ENCODE assay signal across 8 cellular contexts in the genomic region with DNA sequence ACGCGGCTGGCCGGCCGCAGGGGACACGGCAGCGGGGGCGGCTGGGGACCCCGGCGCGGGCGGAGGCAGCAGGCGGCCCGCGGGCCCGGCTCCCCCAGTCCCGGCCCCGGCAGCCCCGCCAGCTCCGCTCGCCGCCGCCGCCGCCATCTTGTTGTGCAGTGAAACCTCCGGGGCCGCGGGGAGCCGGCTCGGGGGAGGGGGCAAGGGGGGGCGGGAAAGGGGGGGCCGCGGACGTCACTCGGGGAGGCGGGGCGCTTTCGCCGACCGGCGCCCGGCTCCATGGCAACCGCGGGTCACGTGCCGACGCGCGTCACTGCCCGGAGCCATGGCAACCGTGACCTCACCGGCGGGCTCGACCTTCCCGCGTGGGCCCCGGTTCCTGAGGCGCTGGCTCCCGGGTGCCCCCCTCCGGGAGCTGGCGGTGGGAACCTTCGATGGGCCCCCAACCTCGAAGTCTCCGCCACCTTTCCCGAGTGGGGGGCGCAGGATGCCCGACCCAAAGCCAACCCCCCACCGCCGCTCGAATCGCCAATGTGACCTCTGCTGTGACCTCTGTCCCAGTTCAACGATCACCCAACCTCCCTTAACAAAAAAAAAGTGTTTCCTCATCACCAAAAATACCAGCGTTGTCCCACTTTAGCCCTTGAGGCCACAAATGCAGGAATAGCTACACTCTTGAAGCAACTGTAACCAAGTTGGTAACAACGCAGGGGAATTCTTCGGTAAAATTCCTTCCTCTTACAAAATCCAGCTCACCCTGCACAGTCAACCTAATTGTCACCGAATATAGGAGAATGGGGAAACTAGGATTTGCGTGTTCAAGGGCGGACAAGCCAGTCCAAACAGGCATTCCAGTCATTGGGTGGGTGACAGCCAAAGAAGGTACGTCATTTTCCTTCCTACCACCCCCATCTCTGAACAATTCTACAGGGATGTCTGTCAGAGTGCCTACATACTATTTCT. TPM values are rescaled to one million over a fixed set of nuclear protein-coding genes. Genes with fewer than 3 reads are reported as not detected.
DNase-seq lines count a peak whose midpoint lies in the region; ATAC-seq and TF ChIP-seq lines count a peak whose summit lies in the region.

A gene (minus strand): TSS at position 160 of the 963 bp plus-strand sequence. CDS start 13 bp downstream, at position 147.

- H3K4me3 ChIP-seq in astrocyte of the cerebellum (ENCODE audit: low read depth, low read length) (peak within 1 kb of the TSS; percentile 90), hepatocyte (peak within 1 kb of the TSS; percentile 91), retinal pigment epithelial cell (ENCODE audit: low read length) (peak within 1 kb of the TSS; percentile 83)

- peaks cover 25% of the 10 kb centered on the region for H4K20me1 ChIP-seq in hepatocyte (ENCODE audit: insufficient read depth, poor library complexity, severe bottlenecking)

- H3K36me3 ChIP-seq in hepatocyte (replicated peaks; ENCODE audit: insufficient read depth, low read depth): no peaks in the 10 kb centered on the region

- peak within 1 kb of the TSS; percentile 83 for H3K4me2 ChIP-seq in hepatocyte

- peaks cover 45% of the 10 kb centered on the region for H3K79me2 ChIP-seq in hepatocyte

- H3K27me3 ChIP-seq in hepatocyte: no peaks in the 10 kb centered on the region

- 9% methylated on average over 27 of the region's 78 CpGs for WGBS in hepatocyte (ENCODE audit: low lambda C conversion rate, missing lambda C conversion rate)

- peak; percentile 58 for TF ChIP-seq CTCF in astrocyte of the cerebellum (IDR thresholded peaks at IDR 0.05; ENCODE audit: low read depth, low read length, missing control alignments)
- TF ChIP-seq CTCF in hepatocyte (IDR thresholded peaks at IDR 0.05; ENCODE audit: poor library complexity): peak; percentile 46
- peak; percentile 45 for TF ChIP-seq CTCF in retinal pigment epithelial cell (conservative IDR thresholded peaks at IDR 0.05; ENCODE audit: low read depth, low read length)

- peak; percentile 71 for TF ChIP-seq POLR2A in GM15510 (IDR thresholded peaks at IDR 0.05; ENCODE audit: borderline replicate concordance, extremely low read depth, insufficient read length)

- in situ Hi-C loops in astrocyte of the cerebellum (cut with HindIII; ENCODE audit: low sequenced_read_pairs): loop anchor here (25.0 kb wide), 1 partner anchor 211 kb away; no protein-coding TSS in a partner anchor

- peak within 1 kb of the TSS; percentile 80 for H2AFZ ChIP-seq in hepatocyte

- H3K9me3 ChIP-seq in hepatocyte (ENCODE audit: low read depth): no peaks in the 10 kb centered on the region

- peak within 1 kb of the TSS; percentile 95 for H3K27ac ChIP-seq in hepatocyte

- H3K9me2 ChIP-seq in hepatocyte (replicated peaks; ENCODE audit: insufficient read depth): no peaks in the 10 kb centered on the region

- DNase-seq in NCI-H1930 (lab: John Stamatoyannopoulos, UW): peak; percentile 75 to 95
- DNase-seq in T-helper 9 cell: peak; percentile 94
- peak; percentile 78 for DNase-seq in astrocyte of the cerebellum (ENCODE audit: low read depth)
- peak; percentile 98 for DNase-seq in hepatocyte (ENCODE audit: low spot score)
- peak; percentile 63 for DNase-seq in retinal pigment epithelial cell (ENCODE audit: low read depth)
- DNase-seq in OCI-M2 (lab: John Stamatoyannopoulos, UW; ENCODE audit: unreplicated experiment): no peak

- ATAC-seq in HG02943 (IDR thresholded peaks at IDR 0.05; ENCODE audit: low read depth, unreplicated experiment): peak; percentile 71

- peaks cover 33% of the 10 kb centered on the region for H3K4me1 ChIP-seq in hepatocyte (ENCODE audit: insufficient read depth)

RNA-seq across cellular contexts. Expression of the gene that starts here (rescaled TPM):
- total RNA-seq in hepatocyte: 17.7 and 19.1 TPM in 2 replicates
- 15.8 and 16.7 TPM in 2 replicates for polyA plus RNA-seq in hepatocyte
